In the genomic region with DNA sequence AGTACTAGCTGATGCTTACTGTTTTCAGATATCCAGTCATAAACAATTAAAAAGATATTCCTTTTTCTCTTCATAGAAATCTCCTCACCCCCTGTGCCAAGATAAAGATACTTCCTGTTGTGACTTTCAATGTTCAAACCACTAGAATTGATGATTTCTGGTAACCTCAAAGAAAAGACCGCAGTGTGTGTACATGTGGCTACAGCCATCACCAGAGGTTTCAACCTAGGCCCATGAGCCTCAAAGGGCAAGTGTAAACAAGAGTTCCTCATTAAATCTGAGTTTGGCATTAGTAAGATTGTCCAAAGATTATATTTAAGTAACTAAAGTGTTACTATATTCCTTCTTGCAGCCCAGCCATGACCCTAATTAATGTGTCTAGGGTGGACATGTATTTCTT, we compare ENCODE assay signal across 42 cellular contexts.
"Had no signal": no experiment of that assay in that cellular context is flagged by ENCODE, and none has a peak within 500 bp of the region (broad histone marks: within the 10 kb centered on the region; RNA-seq: fewer than 3 reads in every experiment).

No MANE protein-coding gene starts in this region.

- H3K27me3 Mint-ChIP-seq: activated CD4-positive, alpha-beta memory T cell treated with anti-CD3 and anti-CD28 coated beads, Interleukin-2, amount 10 ng/mL, durations not matched to agents 7 days and 5 days had no signal

- H3K4me3 ChIP-seq: adrenal gland, cardiac muscle cell had no signal

- H3K27me3 ChIP-seq: adrenal gland, cardiac muscle cell had no signal

- H3K27ac ChIP-seq: adrenal gland, cardiac muscle cell, WERI-Rb-1 had no signal

- H3K9me3 Mint-ChIP-seq: activated CD4-positive, alpha-beta memory T cell treated with anti-CD3 and anti-CD28 coated beads, Interleukin-2, amount 10 ng/mL, durations not matched to agents 7 days and 5 days; activated CD4-positive, alpha-beta T cell treated with anti-CD3 and anti-CD28 coated beads, Interleukin-2, amount 10 ng/mL, durations not matched to agents 7 days and 5 days; activated T-cell treated with anti-CD3 and anti-CD28 coated beads, Interleukin-2, amount 50 U/mL, for 4 hours; activated T-helper 1 cell treated with anti-CD3 and anti-CD28 coated beads, Interleukin-12 subunit alpha, Interleukin-12 subunit beta, Interleukin-2, Interleukin-4 antibody, amounts not matched to agents 30 ng/mL and 10 ng/mL and 1 ng/mL, durations not matched to agents 14 hours and 24 hours and 36 hours; central memory CD8-positive, alpha-beta T cell; T-helper 1 cell treated with Interleukin-12 subunit alpha and Interleukin-12 subunit beta and Interleukin-4 antibody, amounts not matched to agents 30 μg/mL and 1 μg/mL, for 36 hours; T-helper 2 cell treated with Interferon-gamma antibody and Interleukin-4, amounts not matched to agents 5 μg/mL and 100 μg/mL, for 36 hours had no signal

- H3K27ac Mint-ChIP-seq: activated CD4-positive, alpha-beta memory T cell treated with anti-CD3 and anti-CD28 coated beads, Interleukin-2, amount 10 ng/mL, durations not matched to agents 7 days and 5 days; activated CD4-positive, alpha-beta T cell treated with anti-CD3 and anti-CD28 coated beads for 36 hours; activated CD4-positive, alpha-beta T cell treated with anti-CD3 and anti-CD28 coated beads, Interleukin-2, amount 10 ng/mL, durations not matched to agents 7 days and 5 days; activated CD8-positive, alpha-beta T cell treated with anti-CD3 and anti-CD28 coated beads, Interleukin-2, amount 10 ng/mL, durations not matched to agents 7 days and 5 days; activated naive CD4-positive, alpha-beta T cell treated with anti-CD3 and anti-CD28 coated beads for 36 hours; activated naive CD4-positive, alpha-beta T cell treated with anti-CD3 and anti-CD28 coated beads, Interleukin-2, amount 50 U/mL, for 72 hours; activated naive CD8-positive, alpha-beta T cell treated with anti-CD3 and anti-CD28 coated beads for 36 hours; activated T-cell treated with anti-CD3 and anti-CD28 coated beads, Interleukin-2, amount 50 U/mL, for 72 hours; activated T-helper 1 cell treated with anti-CD3 and anti-CD28 coated beads, Interleukin-12 subunit alpha, Interleukin-12 subunit beta, Interleukin-2, Interleukin-4 antibody, amounts not matched to agents 30 ng/mL and 10 ng/mL and 1 ng/mL, durations not matched to agents 14 hours and 24 hours and 36 hours; activated T-helper 17 cell treated with anti-CD3 and anti-CD28 coated beads, Interleukin-2, amount 50 U/mL, for 72 hours; T-helper 1 cell treated with Interleukin-12 subunit alpha and Interleukin-12 subunit beta and Interleukin-4 antibody, amounts not matched to agents 30 μg/mL and 1 μg/mL, for 36 hours; T-helper 2 cell treated with Interferon-gamma antibody and Interleukin-4, amounts not matched to agents 5 μg/mL and 100 μg/mL, for 36 hours; WTC11 had no signal

- FAIRE-seq: astrocyte, bronchial epithelial cell, TTC549 had no signal

- H3K36me3 ChIP-seq: adrenal gland, cardiac muscle cell, WERI-Rb-1 had no signal

- H3K4me3 Mint-ChIP-seq: activated CD4-positive, alpha-beta memory T cell treated with anti-CD3 and anti-CD28 coated beads, Interleukin-2, amount 10 ng/mL, durations not matched to agents 7 days and 5 days; activated CD4-positive, alpha-beta T cell treated with anti-CD3 and anti-CD28 coated beads for 36 hours; activated CD4-positive, alpha-beta T cell treated with anti-CD3 and anti-CD28 coated beads, Interleukin-2, amount 10 ng/mL, durations not matched to agents 7 days and 5 days; activated CD8-positive, alpha-beta T cell treated with anti-CD3 and anti-CD28 coated beads, Interleukin-2, amount 10 ng/mL, durations not matched to agents 7 days and 5 days; activated naive CD4-positive, alpha-beta T cell treated with anti-CD3 and anti-CD28 coated beads for 36 hours; activated naive CD8-positive, alpha-beta T cell treated with anti-CD3 and anti-CD28 coated beads for 36 hours; activated T-cell treated with anti-CD3 and anti-CD28 coated beads, Interleukin-2, amount 50 U/mL, for 4 hours; activated T-cell treated with anti-CD3 and anti-CD28 coated beads, Interleukin-2, amount 50 U/mL, for 72 hours; activated T-helper 1 cell treated with anti-CD3 and anti-CD28 coated beads, Interleukin-12 subunit alpha, Interleukin-12 subunit beta, Interleukin-2, Interleukin-4 antibody, amounts not matched to agents 30 ng/mL and 10 ng/mL and 1 ng/mL, durations not matched to agents 14 hours and 24 hours and 36 hours; activated T-helper 17 cell treated with anti-CD3 and anti-CD28 coated beads, Interleukin-2, amount 50 U/mL, for 72 hours; central memory CD8-positive, alpha-beta T cell; T-helper 1 cell treated with Interleukin-12 subunit alpha and Interleukin-12 subunit beta and Interleukin-4 antibody, amounts not matched to agents 30 μg/mL and 1 μg/mL, for 36 hours; T-helper 2 cell treated with Interferon-gamma antibody and Interleukin-4, amounts not matched to agents 5 μg/mL and 100 μg/mL, for 36 hours; WTC11 had no signal

- H3K36me3 Mint-ChIP-seq: activated naive CD4-positive, alpha-beta T cell treated with anti-CD3 and anti-CD28 coated beads, Interleukin-2, amount 50 U/mL, for 72 hours; activated naive CD8-positive, alpha-beta T cell treated with anti-CD3 and anti-CD28 coated beads for 36 hours; brain; WTC11 had no signal

- H3K4me1 ChIP-seq: adrenal gland had no signal

- H3K9me3 ChIP-seq: adrenal gland had no signal

- H3K4me1 Mint-ChIP-seq: activated CD4-positive, alpha-beta memory T cell treated with anti-CD3 and anti-CD28 coated beads, Interleukin-2, amount 10 ng/mL, durations not matched to agents 7 days and 5 days; activated CD4-positive, alpha-beta T cell treated with anti-CD3 and anti-CD28 coated beads for 36 hours; activated CD4-positive, alpha-beta T cell treated with anti-CD3 and anti-CD28 coated beads, Interleukin-2, amount 10 ng/mL, durations not matched to agents 7 days and 5 days; activated naive CD8-positive, alpha-beta T cell treated with anti-CD3 and anti-CD28 coated beads for 36 hours; activated T-helper 17 cell treated with anti-CD3 and anti-CD28 coated beads, Interleukin-2, amount 50 U/mL, for 72 hours; central memory CD8-positive, alpha-beta T cell had no signal

- ATAC-seq: activated CD4-positive, alpha-beta T cell treated with anti-CD3 and anti-CD28 coated beads for 36 hours; activated CD4-positive, CD25-positive, alpha-beta regulatory T cell treated with anti-CD3 and anti-CD28 coated beads, Interleukin-2, amount 50 U/mL, for 24 hours; activated CD8-positive, alpha-beta T cell treated with anti-CD3 and anti-CD28 coated beads, Interleukin-2, amount 10 ng/mL, durations not matched to agents 7 days and 5 days; activated naive CD4-positive, alpha-beta T cell treated with anti-CD3 and anti-CD28 coated beads, Interleukin-2, amount 50 U/mL, for 72 hours; activated T-cell treated with anti-CD3 and anti-CD28 coated beads, Interleukin-2, amount 50 U/mL, for 4 hours; activated T-cell treated with anti-CD3 and anti-CD28 coated beads, Interleukin-2, amount 50 U/mL, for 72 hours; activated T-helper 17 cell treated with anti-CD3 and anti-CD28 coated beads, Interleukin-2, amount 50 U/mL, for 72 hours; WTC11 had no signal

- DNase-seq: activated CD4-positive, alpha-beta memory T cell treated with anti-CD3 and anti-CD28 coated beads, Interleukin-2, amount 10 ng/mL, durations not matched to agents 7 days and 5 days; activated CD4-positive, alpha-beta T cell treated with anti-CD3 and anti-CD28 coated beads for 1 hour; activated CD4-positive, alpha-beta T cell treated with anti-CD3 and anti-CD28 coated beads for 36 hours; activated CD4-positive, alpha-beta T cell treated with anti-CD3 and anti-CD28 coated beads for 48 hours; activated CD4-positive, alpha-beta T cell treated with anti-CD3 and anti-CD28 coated beads, Interleukin-2, amount 10 ng/mL, durations not matched to agents 7 days and 5 days; activated CD4-positive, alpha-beta T cell treated with anti-CD3 and anti-CD28 coated beads, Interleukin-2, amount 50 U/mL, for 48 hours; activated CD4-positive, CD25-positive, alpha-beta regulatory T cell; activated CD8-positive, alpha-beta memory T cell treated with anti-CD3 and anti-CD28 coated beads for 24 hours; activated CD8-positive, alpha-beta memory T cell treated with anti-CD3 and anti-CD28 coated beads, Interleukin-2, amount 50 U/mL, for 4 hours; activated CD8-positive, alpha-beta T cell treated with anti-CD3 and anti-CD28 coated beads, Interleukin-2, amount 10 ng/mL, durations not matched to agents 7 days and 5 days; activated effector memory CD4-positive, alpha-beta T cell treated with anti-CD3 and anti-CD28 coated beads, Interleukin-2, amount 50 U/mL, for 16 hours; activated gamma-delta T cell treated with Interleukin-2 at 50 U/mL for 16 hours; activated naive CD4-positive, alpha-beta T cell; activated naive CD4-positive, alpha-beta T cell treated with anti-CD3 and anti-CD28 coated beads for 36 hours; activated naive CD4-positive, alpha-beta T cell treated with anti-CD3 and anti-CD28 coated beads, Interleukin-2, amount 50 U/mL, for 16 hours; activated naive CD8-positive, alpha-beta T cell treated with anti-CD3 and anti-CD28 coated beads for 36 hours; activated T-cell treated with anti-CD3 and anti-CD28 coated beads for 4 hours; activated T-cell treated with anti-CD3 and anti-CD28 coated beads, Interleukin-2, amount 50 U/mL, for 1 hour; activated T-cell treated with anti-CD3 and anti-CD28 coated beads, Interleukin-2, amount 50 U/mL, for 4 hours; activated T-cell treated with anti-CD3 and anti-CD28 coated beads, Interleukin-2, amount 50 U/mL, for 72 hours; adrenal gland; amniotic stem cell; aorta; caudate nucleus; cerebellar nuclear complex; T-helper 1 cell; T-helper 2 cell; T-helper 9 cell; WERI-Rb-1 had no signal
